In genomic region chr11:30322162-30322561, GRCh38 we compare ENCODE assay signal across 8 cellular contexts. TPM values are rescaled to one million over a fixed set of nuclear protein-coding genes. Genes with fewer than 3 reads are reported as not detected.
DNase-seq lines count a peak whose midpoint lies in the region; ATAC-seq and TF ChIP-seq lines count a peak whose summit lies in the region.

No MANE protein-coding gene starts in this region.

- no peak for DNase-seq in activated naive CD4-positive, alpha-beta T cell treated with anti-CD3 and anti-CD28 coated beads, Interleukin-2, amount 10 ng/mL, durations not matched to agents 7 days and 5 days
- DNase-seq in activated naive CD4-positive, alpha-beta T cell treated with anti-CD3 and anti-CD28 coated beads, Interleukin-2, amount 50 U/mL, for 72 hours (ENCODE audit: low spot score in 2 of 2) = no peak
- DNase-seq in WTC11 (ENCODE audit: low spot score) = no peak
- DNase-seq in immature natural killer cell = no peak
- no peak for DNase-seq in thoracic aorta (ENCODE audit: low spot score)
- DNase-seq in NCI-H748 (lab: John Stamatoyannopoulos, UW; ENCODE audit: unreplicated experiment) = no peak
- no peak for DNase-seq in hypothalamus (lab: John Stamatoyannopoulos, UW)

- POLR2A ChIA-PET in WTC11 (lab: Charles Lee) = no interaction called here

- no peaks in the 10 kb centered on the region for H3K27me3 ChIP-seq in thoracic aorta (replicated peaks; ENCODE audit: insufficient read depth)

- H3K27ac ChIP-seq in thoracic aorta = no peak overlapping the region

- H3K9me3 Mint-ChIP-seq in activated naive CD4-positive, alpha-beta T cell treated with anti-CD3 and anti-CD28 coated beads, Interleukin-2, amount 10 ng/mL, durations not matched to agents 7 days and 5 days = no peaks in the 10 kb centered on the region
- no peaks in the 10 kb centered on the region for H3K9me3 Mint-ChIP-seq in activated naive CD4-positive, alpha-beta T cell treated with anti-CD3 and anti-CD28 coated beads, Interleukin-2, amount 50 U/mL, for 72 hours
- H3K9me3 Mint-ChIP-seq in WTC11 (no peaks in the 10 kb centered on the region), immature natural killer cell (no peaks in the 10 kb centered on the region)

- peaks cover 50% of the 10 kb centered on the region for H3K4me1 Mint-ChIP-seq in activated naive CD4-positive, alpha-beta T cell treated with anti-CD3 and anti-CD28 coated beads, Interleukin-2, amount 10 ng/mL, durations not matched to agents 7 days and 5 days
- H3K4me1 Mint-ChIP-seq in WTC11 (peaks cover 30% of the 10 kb centered on the region), immature natural killer cell (peaks cover 50 to 54% of the 10 kb centered on the region in 2 donors)

- peak overlapping the region; percentile 97 for H3K27ac Mint-ChIP-seq in activated naive CD4-positive, alpha-beta T cell treated with anti-CD3 and anti-CD28 coated beads, Interleukin-2, amount 10 ng/mL, durations not matched to agents 7 days and 5 days
- peak overlapping the region in 1 of 2 donors; percentile 98 for H3K27ac Mint-ChIP-seq in activated naive CD4-positive, alpha-beta T cell treated with anti-CD3 and anti-CD28 coated beads, Interleukin-2, amount 50 U/mL, for 72 hours
- H3K27ac Mint-ChIP-seq in WTC11 = no peak overlapping the region
- H3K27ac Mint-ChIP-seq in immature natural killer cell = peak overlapping the region; percentile 98 to 100 (median 99)

- TF ChIP-seq CTCF in WTC11 (IDR thresholded peaks at IDR 0.05) = no peak
- TF ChIP-seq CTCF in thoracic aorta (IDR thresholded peaks at IDR 0.05) = no peak

- H3K4me3 ChIP-seq in thoracic aorta = peak overlapping the region; percentile 71

- no peaks in the 10 kb centered on the region for H3K36me3 ChIP-seq in thoracic aorta

- H3K4me1 ChIP-seq in thoracic aorta (ENCODE audit: control insufficient read depth in 1 of 2, low read depth in 2 of 2) = peaks cover 3 to 39% of the 10 kb centered on the region in 2 donors

- peak overlapping the region; percentile 98 for H3K4me3 Mint-ChIP-seq in activated naive CD4-positive, alpha-beta T cell treated with anti-CD3 and anti-CD28 coated beads, Interleukin-2, amount 10 ng/mL, durations not matched to agents 7 days and 5 days
- H3K4me3 Mint-ChIP-seq in WTC11 (peak overlapping the region; percentile 97), immature natural killer cell (peak overlapping the region; percentile 98 to 100 (median 99))

- H3K9me3 ChIP-seq in thoracic aorta = no peaks in the 10 kb centered on the region

- CTCF ChIA-PET in activated naive CD4-positive, alpha-beta T cell treated with anti-CD3 and anti-CD28 coated beads, Interleukin-2, amount 10 ng/mL, durations not matched to agents 7 days and 5 days (lab: Charles Lee) = interaction anchor here (2.1 kb wide), 1 partner anchor 12 kb away, joined by 8 read pairs; no protein-coding TSS in a partner anchor
- CTCF ChIA-PET in WTC11 (lab: Charles Lee) = interaction anchor here (0.6 kb wide), 1 partner anchor 330 kb away, joined by 4 read pairs; no protein-coding TSS in a partner anchor

- H3K36me3 Mint-ChIP-seq in activated naive CD4-positive, alpha-beta T cell treated with anti-CD3 and anti-CD28 coated beads, Interleukin-2, amount 10 ng/mL, durations not matched to agents 7 days and 5 days = peaks cover 15% of the 10 kb centered on the region
- peaks cover 18 to 29% of the 10 kb centered on the region in 2 donors for H3K36me3 Mint-ChIP-seq in activated naive CD4-positive, alpha-beta T cell treated with anti-CD3 and anti-CD28 coated beads, Interleukin-2, amount 50 U/mL, for 72 hours
- H3K36me3 Mint-ChIP-seq in WTC11 (no peaks in the 10 kb centered on the region), immature natural killer cell (no peaks in the 10 kb centered on the region)

- peaks cover 13% of the 10 kb centered on the region for H3K27me3 Mint-ChIP-seq in activated naive CD4-positive, alpha-beta T cell treated with anti-CD3 and anti-CD28 coated beads, Interleukin-2, amount 10 ng/mL, durations not matched to agents 7 days and 5 days
- H3K27me3 Mint-ChIP-seq in WTC11 (ENCODE audit: low read depth) = peaks cover 33% of the 10 kb centered on the region
- peaks cover 2 to 7% (median 5%) of the 10 kb centered on the region in 3 donors for H3K27me3 Mint-ChIP-seq in immature natural killer cell (ENCODE audit: low read depth in 3 of 3)

- no peak for ATAC-seq in activated naive CD4-positive, alpha-beta T cell treated with anti-CD3 and anti-CD28 coated beads, Interleukin-2, amount 50 U/mL, for 72 hours
- no peak for ATAC-seq in WTC11
- ATAC-seq in thoracic aorta (ENCODE audit: insufficient number of reproducible peaks, low FRiP score, low read depth) = no peak
- no peak for ATAC-seq in GM18502 (IDR thresholded peaks at IDR 0.05; ENCODE audit: poor library complexity, unreplicated experiment)

TF ChIP-seq in WTC11, 78 proteins besides CTCF, POLR2A, EP300 and RAD21:
- TF ChIP-seq, protein P1, sequence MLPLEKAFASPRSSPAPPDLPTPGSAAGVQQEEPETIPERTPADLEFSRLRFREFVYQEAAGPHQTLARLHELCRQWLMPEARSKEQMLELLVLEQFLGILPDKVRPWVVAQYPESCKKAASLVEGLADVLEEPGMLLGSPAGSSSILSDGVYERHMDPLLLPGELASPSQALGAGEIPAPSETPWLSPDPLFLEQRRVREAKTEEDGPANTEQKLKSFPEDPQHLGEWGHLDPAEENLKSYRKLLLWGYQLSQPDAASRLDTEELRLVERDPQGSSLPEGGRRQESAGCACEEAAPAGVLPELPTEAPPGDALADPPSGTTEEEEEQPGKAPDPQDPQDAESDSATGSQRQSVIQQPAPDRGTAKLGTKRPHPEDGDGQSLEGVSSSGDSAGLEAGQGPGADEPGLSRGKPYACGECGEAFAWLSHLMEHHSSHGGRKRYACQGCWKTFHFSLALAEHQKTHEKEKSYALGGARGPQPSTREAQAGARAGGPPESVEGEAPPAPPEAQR (CRISPR knock-in tag; IDR thresholded peaks at IDR 0.05) = no peak
- TF ChIP-seq GABPB1 (CRISPR knock-in tag; IDR thresholded peaks at IDR 0.05) = no peak
- TF ChIP-seq ESRRA (CRISPR knock-in tag; IDR thresholded peaks at IDR 0.05; ENCODE audit: borderline replicate concordance) = no peak

RNA-seq across cellular contexts. Expression of gene ARL14EP, which starts 0.7 kb away (rescaled TPM):
- total RNA-seq in activated naive CD4-positive, alpha-beta T cell treated with anti-CD3 and anti-CD28 coated beads, Interleukin-2, amount 50 U/mL, for 72 hours = 10 to 100 TPM; 14.5 to 19.5 TPM
- total RNA-seq in WTC11 (2021) = 15.3 to 19.9 TPM (median 15.8 TPM) in 3 replicates
- 10 to 100 TPM; 38.6 to 68.6 (median 53.4) TPM for polyA plus RNA-seq in immature natural killer cell
- 10 to 100 TPM; 16.7 to 24.6 TPM for total RNA-seq in thoracic aorta
